Comparison of ENCODE assay signal across 8 cellular contexts in the genomic region with DNA sequence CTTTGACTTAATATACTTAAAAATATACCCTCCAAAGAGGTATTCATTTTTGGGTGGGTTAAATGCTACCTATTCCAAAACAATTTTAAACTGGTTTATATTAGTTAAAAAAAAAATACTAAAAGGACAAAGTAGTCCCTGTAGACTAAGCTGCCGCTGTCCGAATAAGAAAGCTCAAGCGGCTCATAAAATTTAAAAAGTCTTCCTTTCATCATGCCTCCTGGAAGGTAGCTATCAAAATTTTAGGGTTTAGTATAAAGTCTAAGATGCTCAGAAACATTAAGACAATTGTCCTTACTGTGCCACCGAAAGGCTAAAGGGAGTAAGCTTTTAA. TPM values are rescaled to one million over a fixed set of nuclear protein-coding genes. Genes with fewer than 3 reads are reported as not detected.
DNase-seq lines count a peak whose midpoint lies in the region; ATAC-seq and TF ChIP-seq lines count a peak whose summit lies in the region.

No MANE protein-coding gene starts in this region.

- POLR2A ChIA-PET in Panc1 (lab: Charles Lee): interaction anchor here (0.6 to 1.0 kb wide), 2 partner anchors 26 to 80 kb away, joined by 3 to 7 read pairs; no protein-coding TSS in a partner anchor

- peak overlapping the region; percentile 64 for H3K4me2 ChIP-seq in fibroblast of lung (ENCODE audit: extremely low read depth, insufficient read depth, low read length)

- DNase-seq in Panc1 (ENCODE audit: low read depth, low spot score): no peak
- DNase-seq in fibroblast of lung (ENCODE audit: low read depth in 2 of 2): no peak
- no peak for DNase-seq in gastrocnemius medialis
- no peak for DNase-seq in germinal center (ENCODE audit: low spot score)
- DNase-seq in A172 (ENCODE audit: low spot score): no peak

- peak overlapping the region; percentile 80 to 99 for H3K4me3 ChIP-seq in Panc1 (ENCODE audit: low read depth in 2 of 2, low read length in 2 of 2)
- H3K4me3 ChIP-seq in fibroblast of lung (replicated peaks in 1 of 4; ENCODE audit: control extremely low read depth in 1 of 4, insufficient read depth in 1 of 4, low read depth in 3 of 4, low read length in 4 of 4): peak overlapping the region; percentile 74 to 97 (median 87)
- peak overlapping the region; percentile 86 to 99 (median 92) for H3K4me3 ChIP-seq in gastrocnemius medialis

- BruUV-seq in Panc1 (replicated peaks; lab: Mats Ljungman, UMichigan): TSS peak; percentile 99

- intact Hi-C loops in Panc1 (cut with micrococcal nuclease; ENCODE audit: unreplicated experiment): no loop called here
- intact Hi-C loops in gastrocnemius medialis (cut with DNase I; ENCODE audit: low total_unique reads): loop anchor here (5.0 to 10.0 kb wide), 2 partner anchors 208 to 234 kb away; no protein-coding TSS in a partner anchor

- H3K4me1 ChIP-seq in Panc1 (ENCODE audit: control insufficient read depth, insufficient read depth, low read length) (peaks cover 14% of the 10 kb centered on the region; the same call in 1 of the 2 replicates), fibroblast of lung (ENCODE audit: control insufficient read depth, extremely low read depth, insufficient read depth, low read length) (no peaks in the 10 kb centered on the region), gastrocnemius medialis (peaks cover 7 to 10% of the 10 kb centered on the region in 2 donors)

- H3K79me2 ChIP-seq in fibroblast of lung (ENCODE audit: control insufficient read depth, insufficient read depth, low read length): peaks cover 41% of the 10 kb centered on the region

- no peak for TF ChIP-seq POLR2A in gastrocnemius medialis (IDR thresholded peaks at IDR 0.05)
- no peak for TF ChIP-seq POLR2A in GM18505 (IDR thresholded peaks at IDR 0.05; ENCODE audit: borderline replicate concordance, extremely low read depth, insufficient read depth, insufficient read length)

- ATAC-seq in GM18517 (IDR thresholded peaks at IDR 0.05; ENCODE audit: unreplicated experiment): peak; percentile 1
- no peak; the same call in 1 of the 2 replicates for ATAC-seq in Panc1
- ATAC-seq in gastrocnemius medialis: no peak
- no peak for ATAC-seq in GM18505 (IDR thresholded peaks at IDR 0.05; ENCODE audit: unreplicated experiment)
- no peak for ATAC-seq in HG02642 (IDR thresholded peaks at IDR 0.05; ENCODE audit: poor library complexity, unreplicated experiment)

- H4K20me1 ChIP-seq in fibroblast of lung (ENCODE audit: control insufficient read depth, extremely low read depth, insufficient read depth, low read length): no peaks in the 10 kb centered on the region

- H3K9ac ChIP-seq in fibroblast of lung (ENCODE audit: insufficient read depth, low read length): peak overlapping the region; percentile 81

- in situ Hi-C loops in Panc1 (cut with HindIII; ENCODE audit: low pct_unique_long_range_greater_than_20kb, low sequenced_read_pairs) (no loop called here), gastrocnemius medialis (cut with MboI; ENCODE audit: low sequenced_read_pairs in 4 of 4) (loop anchor here in 3 of 4 donors (5.0 to 10.0 kb wide), 2 partner anchors 58 to 206 kb away; a partner anchor contains a TSS)

- H3K27me3 ChIP-seq in Panc1 (ENCODE audit: control insufficient read depth, insufficient read depth, low read length): no peaks in the 10 kb centered on the region
- H3K27me3 ChIP-seq in fibroblast of lung (ENCODE audit: control insufficient read depth, insufficient read depth, low read length): no peaks in the 10 kb centered on the region
- H3K27me3 ChIP-seq in gastrocnemius medialis: no peaks in the 10 kb centered on the region

- H3K27ac ChIP-seq in Panc1 (ENCODE audit: low read length): peak overlapping the region; percentile 99
- H3K27ac ChIP-seq in fibroblast of lung (ENCODE audit: insufficient read depth, low read length): peak overlapping the region; percentile 78
- peak overlapping the region; percentile 83 to 95 (median 86) for H3K27ac ChIP-seq in gastrocnemius medialis

- peak overlapping the region; percentile 88 for H2AFZ ChIP-seq in fibroblast of lung (ENCODE audit: low read length)

- H3K9me3 ChIP-seq in Panc1 (ENCODE audit: control insufficient read depth, insufficient read depth, low read depth, low read length) (no peaks in the 10 kb centered on the region), fibroblast of lung (ENCODE audit: control insufficient read depth, insufficient read depth, low read depth, low read length) (no peaks in the 10 kb centered on the region), gastrocnemius medialis (no peaks in the 10 kb centered on the region)

- peaks cover 6% of the 10 kb centered on the region; the same call in 1 of the 2 replicates for H3K36me3 ChIP-seq in Panc1 (ENCODE audit: control insufficient read depth, insufficient read depth, low read length)
- no peaks in the 10 kb centered on the region for H3K36me3 ChIP-seq in fibroblast of lung (ENCODE audit: control insufficient read depth, insufficient read depth, low read length)
- H3K36me3 ChIP-seq in gastrocnemius medialis: no peaks in the 10 kb centered on the region

- CTCF ChIA-PET in Panc1 (lab: Charles Lee): no interaction called here

- TF ChIP-seq CTCF in Panc1 (IDR thresholded peaks at IDR 0.05) (no peak), fibroblast of lung (conservative IDR thresholded peaks at IDR 0.05 in 1 of 2, IDR thresholded peaks at IDR 0.05 in 1 of 2; ENCODE audit: low read depth in 1 of 2, low read length in 2 of 2) (no peak), gastrocnemius medialis (IDR thresholded peaks at IDR 0.05 in 4 of 5, conservative IDR thresholded peaks at IDR 0.05 in 1 of 5) (no peak)

RNA-seq across cellular contexts. Expression of a gene that starts 0.5 kb away (rescaled TPM):
- total RNA-seq in Panc1 (2021; ENCODE audit: unreplicated experiment) (64.2 TPM), fibroblast of lung (62.1 and 87.9 TPM in 2 replicates), gastrocnemius medialis (10 to 100 TPM; 35.1 to 51.7 (median 45.2) TPM)
- polyA plus RNA-seq in Panc1 (2012; ENCODE audit: insufficient read length): 22.6 TPM
- 58.1 and 59.3 TPM in 2 replicates for polyA plus RNA-seq in fibroblast of lung
- 31.8 and 39.4 TPM in 2 replicates for polyA plus RNA-seq in fibroblast of lung (2012)
- polyA minus RNA-seq in fibroblast of lung (ENCODE audit: low replicate concordance): 19.8 and 26.9 TPM in 2 replicates
- total RNA-seq in A172 (2014; rRNA removed; shearing (Covaris generic)): 63.9 and 77.6 TPM in 2 replicates
